In genomic region chrX:56113785-56114436, GRCh38 we compare ENCODE assay signal across 16 cellular contexts.
"Had no signal": no experiment of that assay in that cellular context is flagged by ENCODE, and none has a peak within 500 bp of the region (broad histone marks: within the 10 kb centered on the region; RNA-seq: fewer than 3 reads in every experiment).

No MANE protein-coding gene starts in this region.

- H3K9me3 ChIP-seq: right lobe of liver, vagina had no signal

- H3K4me3 Mint-ChIP-seq: activated CD4-positive, alpha-beta memory T cell treated with anti-CD3 and anti-CD28 coated beads for 36 hours; activated naive CD8-positive, alpha-beta T cell treated with anti-CD3 and anti-CD28 coated beads for 36 hours; natural killer cell had no signal

- H3K27me3 ChIP-seq: brain microvascular endothelial cell, foreskin keratinocyte, vagina had no signal

- H3K4me1 ChIP-seq: foreskin keratinocyte, right lobe of liver, vagina had no signal

- H3K4me3 ChIP-seq: right lobe of liver, vagina had no signal

- H3K4me1 Mint-ChIP-seq: activated naive CD8-positive, alpha-beta T cell treated with anti-CD3 and anti-CD28 coated beads for 36 hours; natural killer cell had no signal

- H3K36me3 Mint-ChIP-seq: activated CD4-positive, alpha-beta memory T cell treated with anti-CD3 and anti-CD28 coated beads for 36 hours; activated naive CD8-positive, alpha-beta T cell treated with anti-CD3 and anti-CD28 coated beads for 36 hours had no signal

- H3K36me3 ChIP-seq: brain microvascular endothelial cell, right lobe of liver, vagina had no signal

- DNase-seq: activated CD4-positive, alpha-beta memory T cell treated with anti-CD3 and anti-CD28 coated beads for 36 hours; activated gamma-delta T cell; activated naive CD8-positive, alpha-beta T cell treated with anti-CD3 and anti-CD28 coated beads for 36 hours; activated T-cell treated with anti-CD3 and anti-CD28 coated beads, Interleukin-2, amount 50 U/mL, for 48 hours; brain microvascular endothelial cell; foreskin keratinocyte; head of caudate nucleus; left cardiac atrium; mammary epithelial cell; natural killer cell; nucleus accumbens; right lobe of liver; stimulated activated CD4-positive, alpha-beta T cell treated with anti-CD3 and anti-CD28 coated beads, Interleukin-2, amount 100 ng/mL, for 24 hours; stimulated activated naive CD4-positive, alpha-beta T cell had no signal

- H3K27ac Mint-ChIP-seq: activated CD4-positive, alpha-beta memory T cell treated with anti-CD3 and anti-CD28 coated beads for 36 hours; activated naive CD8-positive, alpha-beta T cell treated with anti-CD3 and anti-CD28 coated beads for 36 hours; natural killer cell; progenitor cell of endocrine pancreas had no signal

- H3K27me3 Mint-ChIP-seq: activated CD4-positive, alpha-beta memory T cell treated with anti-CD3 and anti-CD28 coated beads for 36 hours; activated naive CD8-positive, alpha-beta T cell treated with anti-CD3 and anti-CD28 coated beads for 36 hours; progenitor cell of endocrine pancreas had no signal

- H3K27ac ChIP-seq: brain microvascular endothelial cell, foreskin keratinocyte, right lobe of liver, vagina had no signal
